ENCODE assay signal across 27 cellular contexts in the genomic region with DNA sequence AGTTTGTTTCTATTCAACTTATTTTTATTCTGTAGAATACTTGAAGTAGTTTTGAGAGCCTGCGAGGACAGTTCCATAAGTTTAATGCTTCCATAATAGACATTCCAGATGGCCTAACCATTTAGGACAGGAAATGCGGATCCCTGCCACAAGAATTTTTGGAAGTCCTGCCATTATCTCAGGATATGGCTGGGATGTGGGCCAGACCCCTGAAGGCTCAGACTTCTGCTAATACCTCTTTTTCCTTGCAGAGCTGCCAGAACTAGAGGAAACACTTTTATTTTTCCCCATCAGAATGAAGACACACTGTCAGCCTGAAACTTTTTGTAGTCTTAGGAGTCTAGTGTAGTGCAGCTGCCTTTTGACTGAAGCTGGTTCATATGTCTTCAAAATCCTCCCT.
"Had no signal": no experiment of that assay in that cellular context is flagged by ENCODE, and none has a peak within 500 bp of the region (broad histone marks: within the 10 kb centered on the region; RNA-seq: fewer than 3 reads in every experiment).

No MANE protein-coding gene starts in this region.

- H3K9me3 ChIP-seq: ovary, prostate gland, testis, thyroid gland, vagina had no signal

- H3K36me3 ChIP-seq: left lung, ovary, prostate gland, thyroid gland, transverse colon, upper lobe of left lung, vagina had no signal

- H3K27me3 ChIP-seq: left lung, ovary, testis, thyroid gland, transverse colon, upper lobe of left lung, vagina had no signal

- H3K4me1 ChIP-seq: left lung, prostate gland, testis, thyroid gland, transverse colon, upper lobe of left lung, vagina had no signal

- ATAC-seq: left colon; left lung; mucosa of descending colon; naive thymus-derived CD4-positive, alpha-beta T cell; natural killer cell treated with Interleukin-12 subunit alpha and Interleukin-12 subunit beta and Interleukin-15 and Interleukin-18, amount 100 ng/mL, for 72 hours; right cardiac atrium; sciatic nerve; stimulated activated memory B cell treated with anti-CD40 and anti-IgM and Interleukin-4, amounts not matched to agents 10 μg/mL and 1 μg/mL and 100 μg/mL, for 72 hours; stimulated activated naive CD8-positive, alpha-beta T cell treated with anti-CD3 and anti-CD28 coated beads, Interleukin-15, amount 100 ng/mL, for 72 hours had no signal

- H3K4me3 ChIP-seq: left lung, lung, mucosa of descending colon, ovary, prostate gland, testis, thyroid gland, transverse colon, upper lobe of left lung, vagina had no signal

- H3K27ac ChIP-seq: left lung, ovary, prostate gland, testis, thyroid gland, transverse colon, upper lobe of left lung, vagina had no signal

- DNase-seq: kidney glomerular epithelial cell; left colon; left lung; mesendoderm; mucosa of descending colon; naive thymus-derived CD4-positive, alpha-beta T cell; ovary; retina; small intestine; stimulated activated CD4-positive, alpha-beta T cell treated with anti-CD3 and anti-CD28 coated beads, Interleukin-1b, Interleukin-23, amount 100 ng/mL, for 48 hours; stimulated activated CD4-positive, alpha-beta T cell treated with anti-CD3 and anti-CD28 coated beads, Interleukin-2, amount 100 ng/mL, for 48 hours; stimulated activated CD4-positive, alpha-beta T cell treated with anti-CD3 and anti-CD28 coated beads, Interleukin-4, amount 100 ng/mL, for 4 hours; stimulated activated CD8-positive, alpha-beta memory T cell treated with anti-CD3 and anti-CD28 coated beads, Interleukin-4, amount 100 ng/mL, for 48 hours; stimulated activated naive CD4-positive, alpha-beta T cell treated with Interleukin-2 at 50 U/mL for 16 hours; stimulated activated naive CD8-positive, alpha-beta T cell treated with anti-CD3 and anti-CD28 coated beads, Interleukin-15, amount 100 ng/mL, for 72 hours; substantia nigra; testis; thyroid gland; transverse colon; upper lobe of left lung had no signal
